Comparison of ENCODE assay signal across 8 cellular contexts in genomic region chr7:135662373-135663114, GRCh38. TPM values are rescaled to one million over a fixed set of nuclear protein-coding genes. Genes with fewer than 3 reads are reported as not detected.
A peak's percentile ranks its signal among the peaks of the same experiment; 100 is the strongest.
DNase-seq lines count a peak whose midpoint lies in the region; ATAC-seq, FAIRE-seq and TF ChIP-seq lines count a peak whose summit lies in the region.

Gene STMP1 (plus strand): TSS chr7:135662514.

- intact Hi-C loops in ascending aorta (cut with DNase I), result loop anchor here (1.0 to 5.0 kb wide), 6 partner anchors 82 to 450 kb away; partner anchors contain the start of genes MTPN and WDR91
- intact Hi-C loops in right cardiac atrium (cut with DNase I), result loop anchor here in 1 of 4 donors (10.0 kb wide), 2 partner anchors 312 to 342 kb away; partner anchors contain the start of gene MTPN
- intact Hi-C loops in uterus (cut with DNase I; ENCODE audit: low total_unique reads), result loop anchor here (10.0 kb wide), 1 partner anchor 312 kb away; the partner anchor contains the start of gene MTPN

- H3K4me1 ChIP-seq in ascending aorta (peaks cover 0 to 19% of the 10 kb centered on the region in 2 donors), right cardiac atrium (ENCODE audit: control insufficient read depth, insufficient read depth, low read length) (no peaks in the 10 kb centered on the region), uterus (peaks cover 0 to 7% of the 10 kb centered on the region in 2 donors)

- H3K27ac Mint-ChIP-seq in T-helper 2 cell treated with Interferon-gamma antibody and Interleukin-4, amounts not matched to agents 5 μg/mL and 100 μg/mL, for 36 hours, result peak within 1 kb of the TSS; percentile 88

- peak; percentile 94 for DNase-seq in GM18507 (ENCODE audit: extremely low spot score, insufficient read length, low read depth)
- peak; percentile 83 for DNase-seq in NCI-H187 treated with DMSO at 0.1 percent for 48 hours (lab: John Stamatoyannopoulos, UW)
- peak; percentile 93 for DNase-seq in T-helper 2 cell treated with Interferon-gamma antibody and Interleukin-4, amounts not matched to agents 5 μg/mL and 100 μg/mL, for 36 hours (ENCODE audit: low spot score)
- peak; percentile 81 to 98 for DNase-seq in ascending aorta (ENCODE audit: low spot score in 2 of 2)
- peak; percentile 97 to 99 (median 99) for DNase-seq in right cardiac atrium
- DNase-seq in putamen (ENCODE audit: low spot score), result peak; percentile 94
- DNase-seq in uterus, result peak; percentile 95

- TF ChIP-seq POLR2A in uterus (IDR thresholded peaks at IDR 0.05), result peak; percentile 78 to 94

- TF ChIP-seq CTCF in ascending aorta (IDR thresholded peaks at IDR 0.05), result peak in 1 of 3 experiments; percentile 95
- TF ChIP-seq CTCF in uterus (IDR thresholded peaks at IDR 0.05), result peak; percentile 87 to 94 (median 93)

- peaks cover 19% of the 10 kb centered on the region for H3K4me1 Mint-ChIP-seq in T-helper 2 cell treated with Interferon-gamma antibody and Interleukin-4, amounts not matched to agents 5 μg/mL and 100 μg/mL, for 36 hours (ENCODE audit: low read depth)

- under 1% methylated on average over 60 of the region's 60 CpGs for WGBS in right cardiac atrium

- ATAC-seq in HG02970 (IDR thresholded peaks at IDR 0.05; ENCODE audit: low FRiP score, unreplicated experiment), result peak; percentile 99
- peak; percentile 98 for ATAC-seq in right cardiac atrium

- H3K27me3 Mint-ChIP-seq in T-helper 2 cell treated with Interferon-gamma antibody and Interleukin-4, amounts not matched to agents 5 μg/mL and 100 μg/mL, for 36 hours (ENCODE audit: low read depth), result no peaks in the 10 kb centered on the region

- H3K9me3 Mint-ChIP-seq in T-helper 2 cell treated with Interferon-gamma antibody and Interleukin-4, amounts not matched to agents 5 μg/mL and 100 μg/mL, for 36 hours, result peaks cover 4% of the 10 kb centered on the region

- H3K4me3 Mint-ChIP-seq in T-helper 2 cell treated with Interferon-gamma antibody and Interleukin-4, amounts not matched to agents 5 μg/mL and 100 μg/mL, for 36 hours, result peak within 1 kb of the TSS; percentile 95

- H3K27ac ChIP-seq in ascending aorta (peak within 1 kb of the TSS; percentile 87 to 96), right cardiac atrium (ENCODE audit: low read length) (peak within 1 kb of the TSS; percentile 96), uterus (peak within 1 kb of the TSS; percentile 87 to 96)

- H3K36me3 ChIP-seq in ascending aorta (no peaks in the 10 kb centered on the region), uterus (no peaks in the 10 kb centered on the region)

- H3K9me3 ChIP-seq in ascending aorta (no peaks in the 10 kb centered on the region), right cardiac atrium (ENCODE audit: control insufficient read depth, low read length) (no peaks in the 10 kb centered on the region), uterus (no peaks in the 10 kb centered on the region)

- peak; percentile 81 for FAIRE-seq in GM18507 (lab: Jason Lieb, UNC)

- no peaks in the 10 kb centered on the region for H3K27me3 ChIP-seq in ascending aorta
- no peaks in the 10 kb centered on the region for H3K27me3 ChIP-seq in right cardiac atrium (ENCODE audit: control insufficient read depth, insufficient read depth)
- no peaks in the 10 kb centered on the region for H3K27me3 ChIP-seq in uterus

- H3K4me3 ChIP-seq in ascending aorta, result peak within 1 kb of the TSS; percentile 73 to 86
- peak within 1 kb of the TSS; percentile 79 for H3K4me3 ChIP-seq in right cardiac atrium (ENCODE audit: low read length)
- H3K4me3 ChIP-seq in uterus, result peak within 1 kb of the TSS; percentile 90 to 98

- H3K36me3 Mint-ChIP-seq in T-helper 2 cell treated with Interferon-gamma antibody and Interleukin-4, amounts not matched to agents 5 μg/mL and 100 μg/mL, for 36 hours (ENCODE audit: low read depth), result peaks cover 9% of the 10 kb centered on the region

RNA-seq across cellular contexts. Expression of gene STMP1, which starts in this region (rescaled TPM):
- total RNA-seq in ascending aorta (10.1 TPM), right cardiac atrium (10 to 100 TPM; 27.4 to 30.9 (median 28.7) TPM), uterus (10 to 100 TPM in 3 of 4 donors, 1 to 10 TPM in 1; 4.4 to 28.5 (median 23.1) TPM)
- 30.8 TPM for polyA plus RNA-seq in right cardiac atrium

Comparison
In these comparisons a context has a peak if more than half of its experiments do, and no peak if none do; other contexts are left out.
1. Peak in every context shown above with its lines: DNase-seq, ATAC-seq, H3K4me3 ChIP-seq and H3K27ac ChIP-seq.